In genomic region chr13:64753606-64754005, GRCh38 we compare ENCODE assay signal across 23 cellular contexts.
DNase-seq lines count a peak whose midpoint lies in the region; ATAC-seq, FAIRE-seq and TF ChIP-seq lines count a peak whose summit lies in the region.
"Had no signal": no experiment of that assay in that cellular context is flagged by ENCODE, and none has a peak within 500 bp of the region (broad histone marks: within the 10 kb centered on the region; RNA-seq: fewer than 3 reads in every experiment).

No MANE protein-coding gene starts in this region.

- H3K4me1 Mint-ChIP-seq in astrocyte (ENCODE audit: low read depth, unreplicated experiment): no peaks in the 10 kb centered on the region
- no peaks in the 10 kb centered on the region for H3K4me1 Mint-ChIP-seq in CD4-positive, alpha-beta T cell (ENCODE audit: low read depth)
- H3K4me1 Mint-ChIP-seq: CD4-positive, alpha-beta memory T cell had no signal

- POLR2A ChIA-PET in CD4-positive, alpha-beta T cell (lab: Charles Lee): no interaction called here

- TF ChIP-seq CTCF in astrocyte (IDR thresholded peaks at IDR 0.05; ENCODE audit: insufficient read depth, low read depth, low read length): no peak
- no peak for TF ChIP-seq CTCF in fibroblast of lung (conservative IDR thresholded peaks at IDR 0.05 in 1 of 2, IDR thresholded peaks at IDR 0.05 in 1 of 2; ENCODE audit: low read depth in 1 of 2, low read length in 2 of 2)
- no peak for TF ChIP-seq CTCF in CD4-positive, alpha-beta T cell (IDR thresholded peaks at IDR 0.05)

- H3K36me3 Mint-ChIP-seq in astrocyte (ENCODE audit: low read depth, unreplicated experiment): no peaks in the 10 kb centered on the region
- no peaks in the 10 kb centered on the region for H3K36me3 Mint-ChIP-seq in CD4-positive, alpha-beta T cell (ENCODE audit: low read depth)
- H3K36me3 Mint-ChIP-seq: CD4-positive, alpha-beta memory T cell had no signal

- no peak overlapping the region for H3K27ac Mint-ChIP-seq in astrocyte (ENCODE audit: unreplicated experiment)
- no peak overlapping the region for H3K27ac Mint-ChIP-seq in CD4-positive, alpha-beta T cell
- H3K27ac Mint-ChIP-seq: CD4-positive, alpha-beta memory T cell; GM23338 had no signal

- H3K4me1 ChIP-seq in astrocyte (ENCODE audit: insufficient read depth, low read length) (no peaks in the 10 kb centered on the region), fibroblast of lung (ENCODE audit: control insufficient read depth, extremely low read depth, insufficient read depth, low read length) (no peaks in the 10 kb centered on the region)
- H3K4me1 ChIP-seq: Peyer's patch had no signal

- H2AFZ ChIP-seq in astrocyte (ENCODE audit: low read depth, low read length) (no peak overlapping the region), fibroblast of lung (ENCODE audit: low read length) (no peak overlapping the region)

- H3K4me2 ChIP-seq in astrocyte (ENCODE audit: low read length) (no peak overlapping the region), fibroblast of lung (ENCODE audit: extremely low read depth, insufficient read depth, low read length) (no peak overlapping the region)
- H3K4me2 ChIP-seq: GM23338 had no signal

- H3K79me2 ChIP-seq in astrocyte (ENCODE audit: insufficient read depth, low read length): no peaks in the 10 kb centered on the region
- no peaks in the 10 kb centered on the region for H3K79me2 ChIP-seq in fibroblast of lung (ENCODE audit: control insufficient read depth, insufficient read depth, low read length)

- no peak for ATAC-seq in CD4-positive, alpha-beta T cell (ENCODE audit: poor library complexity)
- no peak for ATAC-seq in HG02678 (IDR thresholded peaks at IDR 0.05; ENCODE audit: unreplicated experiment)
- ATAC-seq: GM23338, HepG2, Right ventricle myocardium inferior had no signal

- H3K27ac ChIP-seq in astrocyte (ENCODE audit: low read depth, low read length): no peak overlapping the region
- no peak overlapping the region for H3K27ac ChIP-seq in fibroblast of lung (ENCODE audit: insufficient read depth, low read length)
- no peak overlapping the region for H3K27ac ChIP-seq in CD4-positive, alpha-beta T cell (ENCODE audit: low read depth, low read length)
- H3K27ac ChIP-seq: Peyer's patch had no signal

- no peak overlapping the region for H3K4me3 Mint-ChIP-seq in astrocyte (ENCODE audit: unreplicated experiment)
- no peak overlapping the region for H3K4me3 Mint-ChIP-seq in CD4-positive, alpha-beta T cell
- H3K4me3 Mint-ChIP-seq: CD4-positive, alpha-beta memory T cell; GM23338 had no signal

- CTCF ChIA-PET in CD4-positive, alpha-beta T cell (lab: Charles Lee): no interaction called here

- DNase-seq in GM03348 (ENCODE audit: low spot score) (peak; percentile 51), astrocyte (ENCODE audit: low read depth) (peak; percentile 6), fibroblast of lung (ENCODE audit: low read depth in 2 of 2) (peak; percentile 12 to 44), stromal cell of bone marrow (ENCODE audit: low read depth) (peak; percentile 13), amygdala (lab: John Stamatoyannopoulos, UW) (no peak), kidney tubule cell (ENCODE audit: low spot score) (no peak)
- no peak for DNase-seq in CD4-positive, alpha-beta T cell
- DNase-seq: BE2C; Calu3; CD4-positive, alpha-beta memory T cell; HCEC 1CT; KG1; MV-4-11; NCI-H1694 treated with DMSO at 0.1 percent for 48 hours; NCI-H510A; NCI-H748 treated with DMSO at 0.1 percent for 48 hours; NK-92 treated with Interleukin-12 subunit alpha and Interleukin-12 subunit beta, amount 100 ng/mL, for 24 hours; Peyer's patch; SW 1271 had no signal

- H3K27me3 Mint-ChIP-seq in astrocyte (ENCODE audit: low read depth, unreplicated experiment): no peaks in the 10 kb centered on the region
- no peaks in the 10 kb centered on the region for H3K27me3 Mint-ChIP-seq in CD4-positive, alpha-beta T cell
- H3K27me3 Mint-ChIP-seq: CD4-positive, alpha-beta memory T cell had no signal

- H4K20me1 ChIP-seq in astrocyte (ENCODE audit: insufficient read depth, low read length) (no peaks in the 10 kb centered on the region), fibroblast of lung (ENCODE audit: control insufficient read depth, extremely low read depth, insufficient read depth, low read length) (no peaks in the 10 kb centered on the region)

- no peak for FAIRE-seq in astrocyte (lab: Jason Lieb, UNC)
- FAIRE-seq: HepG2 had no signal

- H3K9ac ChIP-seq in astrocyte (ENCODE audit: low read length) (no peak overlapping the region), fibroblast of lung (ENCODE audit: insufficient read depth, low read length) (no peak overlapping the region)

- H3K9me3 Mint-ChIP-seq in astrocyte (ENCODE audit: unreplicated experiment): no peaks in the 10 kb centered on the region
- H3K9me3 Mint-ChIP-seq in CD4-positive, alpha-beta T cell: peaks cover 16% of the 10 kb centered on the region
- H3K9me3 Mint-ChIP-seq: GM23338 had no signal

- H3K36me3 ChIP-seq in astrocyte (ENCODE audit: insufficient read depth, low read length): no peaks in the 10 kb centered on the region
- H3K36me3 ChIP-seq in fibroblast of lung (ENCODE audit: control insufficient read depth, insufficient read depth, low read length): no peaks in the 10 kb centered on the region
- H3K36me3 ChIP-seq: BE2C, Peyer's patch had no signal

- intact Hi-C loops in CD4-positive, alpha-beta T cell (cut with DNase I, micrococcal nuclease): no loop called here

- H3K9me3 ChIP-seq in astrocyte (ENCODE audit: insufficient read depth, low read depth, low read length): no peaks in the 10 kb centered on the region
- H3K9me3 ChIP-seq in fibroblast of lung (ENCODE audit: control insufficient read depth, insufficient read depth, low read depth, low read length): no peaks in the 10 kb centered on the region
- H3K9me3 ChIP-seq in CD4-positive, alpha-beta T cell (ENCODE audit: control insufficient read depth, low read length): peaks cover 4% of the 10 kb centered on the region
- H3K9me3 ChIP-seq: BE2C, Peyer's patch had no signal

- H3K4me3 ChIP-seq in astrocyte (ENCODE audit: insufficient read depth, low read depth, low read length): no peak overlapping the region
- H3K4me3 ChIP-seq in fibroblast of lung (replicated peaks in 1 of 4; ENCODE audit: control extremely low read depth in 1 of 4, insufficient read depth in 1 of 4, low read depth in 3 of 4, low read length in 4 of 4): no peak overlapping the region
- H3K4me3 ChIP-seq: GM23338, Peyer's patch had no signal

- H3K27me3 ChIP-seq in astrocyte (ENCODE audit: insufficient read depth, low read length) (no peaks in the 10 kb centered on the region), fibroblast of lung (ENCODE audit: control insufficient read depth, insufficient read depth, low read length) (no peaks in the 10 kb centered on the region)
- no peaks in the 10 kb centered on the region for H3K27me3 ChIP-seq in CD4-positive, alpha-beta T cell (ENCODE audit: control insufficient read depth, insufficient read depth, low read length)
- H3K27me3 ChIP-seq: BE2C, Peyer's patch had no signal

Comparison
In these comparisons a context has a peak if more than half of its experiments do, and no peak if none do; other contexts are left out.
1. DNase-seq: peak in GM03348 (single experiment), astrocyte (single experiment), fibroblast of lung (2 of 2) and stromal cell of bone marrow (single experiment); none in amygdala (0 of 56), CD4-positive, alpha-beta T cell (0 of 10) and kidney tubule cell (single experiment).